In the genomic region with DNA sequence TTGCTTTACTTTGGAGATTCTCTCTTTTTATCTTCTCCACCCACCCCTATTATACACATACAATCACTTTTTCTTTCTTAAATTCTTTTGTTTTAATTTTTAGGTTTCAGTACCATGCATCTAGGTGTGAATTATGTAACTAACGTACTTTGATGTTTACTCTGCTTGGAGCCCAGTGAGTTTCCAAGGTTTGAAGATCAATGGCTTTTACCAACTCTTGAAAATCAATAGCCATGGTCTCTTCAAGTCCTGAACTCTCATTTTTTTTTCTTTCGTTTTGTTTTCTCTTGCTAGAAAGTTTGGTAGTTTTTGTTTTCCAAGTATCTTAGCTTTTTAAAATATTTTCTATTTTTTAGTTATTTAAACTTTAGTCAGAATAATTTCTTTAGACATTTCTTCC, we compare ENCODE assay signal across 1 cellular context.
A peak's percentile ranks its signal among the peaks of the same experiment; 100 is the strongest.
TF ChIP-seq lines count a peak whose summit lies in the region.

No MANE protein-coding gene starts in this region.

TF ChIP-seq in HepG2, 621 proteins besides CTCF, POLR2A, EP300 and RAD21 (continued from another document):
- TF ChIP-seq, protein P1, sequence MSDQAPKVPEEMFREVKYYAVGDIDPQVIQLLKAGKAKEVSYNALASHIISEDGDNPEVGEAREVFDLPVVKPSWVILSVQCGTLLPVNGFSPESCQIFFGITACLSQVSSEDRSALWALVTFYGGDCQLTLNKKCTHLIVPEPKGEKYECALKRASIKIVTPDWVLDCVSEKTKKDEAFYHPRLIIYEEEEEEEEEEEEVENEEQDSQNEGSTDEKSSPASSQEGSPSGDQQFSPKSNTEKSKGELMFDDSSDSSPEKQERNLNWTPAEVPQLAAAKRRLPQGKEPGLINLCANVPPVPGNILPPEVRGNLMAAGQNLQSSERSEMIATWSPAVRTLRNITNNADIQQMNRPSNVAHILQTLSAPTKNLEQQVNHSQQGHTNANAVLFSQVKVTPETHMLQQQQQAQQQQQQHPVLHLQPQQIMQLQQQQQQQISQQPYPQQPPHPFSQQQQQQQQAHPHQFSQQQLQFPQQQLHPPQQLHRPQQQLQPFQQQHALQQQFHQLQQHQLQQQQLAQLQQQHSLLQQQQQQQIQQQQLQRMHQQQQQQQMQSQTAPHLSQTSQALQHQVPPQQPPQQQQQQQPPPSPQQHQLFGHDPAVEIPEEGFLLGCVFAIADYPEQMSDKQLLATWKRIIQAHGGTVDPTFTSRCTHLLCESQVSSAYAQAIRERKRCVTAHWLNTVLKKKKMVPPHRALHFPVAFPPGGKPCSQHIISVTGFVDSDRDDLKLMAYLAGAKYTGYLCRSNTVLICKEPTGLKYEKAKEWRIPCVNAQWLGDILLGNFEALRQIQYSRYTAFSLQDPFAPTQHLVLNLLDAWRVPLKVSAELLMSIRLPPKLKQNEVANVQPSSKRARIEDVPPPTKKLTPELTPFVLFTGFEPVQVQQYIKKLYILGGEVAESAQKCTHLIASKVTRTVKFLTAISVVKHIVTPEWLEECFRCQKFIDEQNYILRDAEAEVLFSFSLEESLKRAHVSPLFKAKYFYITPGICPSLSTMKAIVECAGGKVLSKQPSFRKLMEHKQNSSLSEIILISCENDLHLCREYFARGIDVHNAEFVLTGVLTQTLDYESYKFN (CRISPR knock-in tag; conservative IDR thresholded peaks at IDR 0.05): 0 out of 2 replicates have a peak, but pooled peaks have one; percentile 22
- TF ChIP-seq BCL6 (CRISPR knock-in tag; IDR thresholded peaks at IDR 0.05): peak; percentile 97
- peak; percentile 40; the same call in 1 of the 2 replicates for TF ChIP-seq RARA (CRISPR knock-in tag; IDR thresholded peaks at IDR 0.05)
- peak; percentile 47; the same call in 1 of the 2 replicates for TF ChIP-seq HNF4A (CRISPR knock-in tag; IDR thresholded peaks at IDR 0.05)
- TF ChIP-seq SP5 (CRISPR knock-in tag; IDR thresholded peaks at IDR 0.05; ENCODE audit: borderline replicate concordance, low read depth): no peak
- peak; percentile 73 for TF ChIP-seq KAT2B (IDR thresholded peaks at IDR 0.05; ENCODE audit: borderline replicate concordance, low read depth, low read length)
- peak; percentile 58; the same call in 1 of the 2 replicates for TF ChIP-seq NFIC (IDR thresholded peaks at IDR 0.05; ENCODE audit: low read length)
- TF ChIP-seq, protein P2, sequence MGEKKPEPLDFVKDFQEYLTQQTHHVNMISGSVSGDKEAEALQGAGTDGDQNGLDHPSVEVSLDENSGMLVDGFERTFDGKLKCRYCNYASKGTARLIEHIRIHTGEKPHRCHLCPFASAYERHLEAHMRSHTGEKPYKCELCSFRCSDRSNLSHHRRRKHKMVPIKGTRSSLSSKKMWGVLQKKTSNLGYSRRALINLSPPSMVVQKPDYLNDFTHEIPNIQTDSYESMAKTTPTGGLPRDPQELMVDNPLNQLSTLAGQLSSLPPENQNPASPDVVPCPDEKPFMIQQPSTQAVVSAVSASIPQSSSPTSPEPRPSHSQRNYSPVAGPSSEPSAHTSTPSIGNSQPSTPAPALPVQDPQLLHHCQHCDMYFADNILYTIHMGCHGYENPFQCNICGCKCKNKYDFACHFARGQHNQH (CRISPR knock-in tag; IDR thresholded peaks at IDR 0.05): no peak
- TF ChIP-seq, protein P3, sequence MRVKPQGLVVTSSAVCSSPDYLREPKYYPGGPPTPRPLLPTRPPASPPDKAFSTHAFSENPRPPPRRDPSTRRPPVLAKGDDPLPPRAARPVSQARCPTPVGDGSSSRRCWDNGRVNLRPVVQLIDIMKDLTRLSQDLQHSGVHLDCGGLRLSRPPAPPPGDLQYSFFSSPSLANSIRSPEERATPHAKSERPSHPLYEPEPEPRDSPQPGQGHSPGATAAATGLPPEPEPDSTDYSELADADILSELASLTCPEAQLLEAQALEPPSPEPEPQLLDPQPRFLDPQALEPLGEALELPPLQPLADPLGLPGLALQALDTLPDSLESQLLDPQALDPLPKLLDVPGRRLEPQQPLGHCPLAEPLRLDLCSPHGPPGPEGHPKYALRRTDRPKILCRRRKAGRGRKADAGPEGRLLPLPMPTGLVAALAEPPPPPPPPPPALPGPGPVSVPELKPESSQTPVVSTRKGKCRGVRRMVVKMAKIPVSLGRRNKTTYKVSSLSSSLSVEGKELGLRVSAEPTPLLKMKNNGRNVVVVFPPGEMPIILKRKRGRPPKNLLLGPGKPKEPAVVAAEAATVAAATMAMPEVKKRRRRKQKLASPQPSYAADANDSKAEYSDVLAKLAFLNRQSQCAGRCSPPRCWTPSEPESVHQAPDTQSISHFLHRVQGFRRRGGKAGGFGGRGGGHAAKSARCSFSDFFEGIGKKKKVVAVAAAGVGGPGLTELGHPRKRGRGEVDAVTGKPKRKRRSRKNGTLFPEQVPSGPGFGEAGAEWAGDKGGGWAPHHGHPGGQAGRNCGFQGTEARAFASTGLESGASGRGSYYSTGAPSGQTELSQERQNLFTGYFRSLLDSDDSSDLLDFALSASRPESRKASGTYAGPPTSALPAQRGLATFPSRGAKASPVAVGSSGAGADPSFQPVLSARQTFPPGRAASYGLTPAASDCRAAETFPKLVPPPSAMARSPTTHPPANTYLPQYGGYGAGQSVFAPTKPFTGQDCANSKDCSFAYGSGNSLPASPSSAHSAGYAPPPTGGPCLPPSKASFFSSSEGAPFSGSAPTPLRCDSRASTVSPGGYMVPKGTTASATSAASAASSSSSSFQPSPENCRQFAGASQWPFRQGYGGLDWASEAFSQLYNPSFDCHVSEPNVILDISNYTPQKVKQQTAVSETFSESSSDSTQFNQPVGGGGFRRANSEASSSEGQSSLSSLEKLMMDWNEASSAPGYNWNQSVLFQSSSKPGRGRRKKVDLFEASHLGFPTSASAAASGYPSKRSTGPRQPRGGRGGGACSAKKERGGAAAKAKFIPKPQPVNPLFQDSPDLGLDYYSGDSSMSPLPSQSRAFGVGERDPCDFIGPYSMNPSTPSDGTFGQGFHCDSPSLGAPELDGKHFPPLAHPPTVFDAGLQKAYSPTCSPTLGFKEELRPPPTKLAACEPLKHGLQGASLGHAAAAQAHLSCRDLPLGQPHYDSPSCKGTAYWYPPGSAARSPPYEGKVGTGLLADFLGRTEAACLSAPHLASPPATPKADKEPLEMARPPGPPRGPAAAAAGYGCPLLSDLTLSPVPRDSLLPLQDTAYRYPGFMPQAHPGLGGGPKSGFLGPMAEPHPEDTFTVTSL (CRISPR knock-in tag; IDR thresholded peaks at IDR 0.05; ENCODE audit: borderline replicate concordance): peak; percentile 52; the same call in 1 of the 2 replicates
- TF ChIP-seq ZNF143 (CRISPR knock-in tag; IDR thresholded peaks at IDR 0.05): no peak
